In the genomic region with DNA sequence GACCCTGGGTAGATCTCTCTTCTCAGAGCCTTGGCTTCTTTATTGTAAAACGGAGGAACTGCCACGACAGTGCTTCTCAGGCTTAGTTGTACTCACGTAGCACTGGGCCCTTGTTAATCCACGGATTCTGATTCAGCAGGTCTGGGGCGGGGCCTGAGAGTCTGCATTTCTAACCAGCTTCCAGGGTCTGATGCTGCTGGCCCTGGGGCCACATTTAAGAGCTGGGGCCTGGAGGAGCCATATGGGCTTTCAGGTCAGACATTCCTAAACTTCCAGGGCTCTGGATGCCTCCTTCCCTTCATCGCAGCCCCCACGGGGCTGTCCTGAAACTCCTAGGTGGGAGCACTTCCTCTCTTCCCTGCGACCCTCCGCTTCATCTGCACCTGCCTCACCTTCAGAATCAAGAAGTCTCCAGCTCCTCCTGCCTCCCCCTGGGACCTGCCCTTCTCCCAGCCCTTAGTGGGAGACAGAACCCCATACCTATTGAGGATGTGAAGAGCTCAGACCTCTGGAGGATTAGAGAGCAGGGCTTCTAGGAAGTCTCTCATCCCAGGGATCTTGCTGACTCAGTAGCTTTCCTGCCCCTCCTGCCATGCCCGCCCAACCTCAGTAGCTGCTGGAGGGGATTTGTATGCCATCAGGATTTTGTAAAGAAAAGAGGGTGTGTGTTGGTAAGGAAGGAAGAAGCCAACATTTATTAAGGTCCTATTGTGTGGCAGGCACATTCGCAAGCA, we compare ENCODE assay signal across 1 cellular context.
A peak's percentile ranks its signal among the peaks of the same experiment; 100 is the strongest.
TF ChIP-seq lines count a peak whose summit lies in the region.

No MANE protein-coding gene starts in this region.

TF ChIP-seq in IMR-90, 13 proteins besides CTCF, POLR2A, EP300 and RAD21:
- TF ChIP-seq NFE2L2 (IDR thresholded peaks at IDR 0.05; ENCODE audit: low read depth, low read length), result no peak
- peak; percentile 56; the same call in 1 of the 2 replicates for TF ChIP-seq MAFK (IDR thresholded peaks at IDR 0.05; ENCODE audit: low read depth, low read length)
- TF ChIP-seq MAZ (IDR thresholded peaks at IDR 0.05; ENCODE audit: borderline replicate concordance, low read depth, low read length), result no peak
- TF ChIP-seq CEBPB (IDR thresholded peaks at IDR 0.05; ENCODE audit: low read depth, low read length), result no peak
- TF ChIP-seq, protein P1, sequence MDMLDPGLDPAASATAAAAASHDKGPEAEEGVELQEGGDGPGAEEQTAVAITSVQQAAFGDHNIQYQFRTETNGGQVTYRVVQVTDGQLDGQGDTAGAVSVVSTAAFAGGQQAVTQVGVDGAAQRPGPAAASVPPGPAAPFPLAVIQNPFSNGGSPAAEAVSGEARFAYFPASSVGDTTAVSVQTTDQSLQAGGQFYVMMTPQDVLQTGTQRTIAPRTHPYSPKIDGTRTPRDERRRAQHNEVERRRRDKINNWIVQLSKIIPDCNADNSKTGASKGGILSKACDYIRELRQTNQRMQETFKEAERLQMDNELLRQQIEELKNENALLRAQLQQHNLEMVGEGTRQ (IDR thresholded peaks at IDR 0.05; ENCODE audit: low read depth, low read length), result no peak
